Comparison of ENCODE assay signal across 29 cellular contexts in genomic region chr10:86653987-86654386, GRCh38. TPM values are rescaled to one million over a fixed set of nuclear protein-coding genes. Genes with fewer than 3 reads are reported as not detected.
"Had no signal": no experiment of that assay in that cellular context is flagged by ENCODE, and none has a peak within 500 bp of the region (broad histone marks: within the 10 kb centered on the region; RNA-seq: fewer than 3 reads in every experiment).

No MANE protein-coding gene starts in this region.

- H3K36me3 ChIP-seq: Peyer's patch, SJCRH30, WERI-Rb-1 had no signal

- ATAC-seq: activated CD4-positive, CD25-positive, alpha-beta regulatory T cell treated with anti-CD3 and anti-CD28 coated beads, Interleukin-2, amount 50 U/mL, for 24 hours; activated CD8-positive, alpha-beta T cell treated with anti-CD3 and anti-CD28 coated beads for 36 hours; activated T-cell treated with anti-CD3 and anti-CD28 coated beads, Interleukin-2, amount 50 U/mL, for 72 hours had no signal

- H3K4me2 ChIP-seq: KMS-11, SK-N-SH had no signal

- H3K27ac ChIP-seq: KMS-11, Peyer's patch, RWPE1, SJCRH30, WERI-Rb-1 had no signal

- H3K4me3 ChIP-seq: Peyer's patch, SJCRH30 had no signal

- H3K9ac ChIP-seq: KMS-11, SK-N-SH had no signal

- DNase-seq: activated CD4-positive, alpha-beta T cell treated with anti-CD3 and anti-CD28 coated beads for 4 hours; activated CD8-positive, alpha-beta memory T cell treated with anti-CD3 and anti-CD28 coated beads, Interleukin-2, amount 50 U/mL, for 4 hours; activated CD8-positive, alpha-beta T cell treated with anti-CD3 and anti-CD28 coated beads for 36 hours; activated gamma-delta T cell treated with Interleukin-2 at 50 U/mL for 16 hours; activated naive CD4-positive, alpha-beta T cell treated with anti-CD3 and anti-CD28 coated beads, Interleukin-2, amount 10 ng/mL, durations not matched to agents 7 days and 5 days; activated naive CD8-positive, alpha-beta T cell treated with anti-CD3 and anti-CD28 coated beads for 36 hours; activated T-cell treated with anti-CD3 and anti-CD28 coated beads, Interleukin-2, amount 50 U/mL, for 72 hours; central memory CD4-positive, alpha-beta T cell; NCI-H1092; NCI-H1417; NCI-H1694; NCI-H2029; NCI-H2107; NCI-H2171 treated with DMSO at 0.1 percent for 48 hours; NCI-H526 treated with DMSO at 0.1 percent for 48 hours; NCI-H82; NK-92 treated with Interleukin-12 subunit alpha and Interleukin-12 subunit beta, amount 100 ng/mL, for 24 hours; Right ventricle myocardium superior; SJCRH30; WERI-Rb-1 had no signal

- H3K27me3 ChIP-seq: Peyer's patch, SJCRH30 had no signal

- H3K9me3 ChIP-seq: Peyer's patch, SJCRH30, SK-N-SH had no signal

RNA-seq across cellular contexts. Expression of gene OPN4, which starts 0.4 kb away (rescaled TPM):
- total RNA-seq: activated CD8-positive, alpha-beta T cell treated with anti-CD3 and anti-CD28 coated beads for 36 hours; activated naive CD8-positive, alpha-beta T cell treated with anti-CD3 and anti-CD28 coated beads for 36 hours; activated T-cell treated with anti-CD3 and anti-CD28 coated beads, Interleukin-2, amount 50 U/mL, for 72 hours; activated T-helper 2 cell treated with anti-CD3 and anti-CD28 coated beads, Interferon-gamma antibody, Interleukin-2, Interleukin-4, amounts not matched to agents 10 μg/mL and 5 μg/mL and 100 μg/mL, durations not matched to agents 14 hours and 24 hours and 36 hours; MCF 10A; NCI-H460; Peyer's patch; SJCRH30; T-helper 2 cell treated with Interferon-gamma antibody and Interleukin-4, amounts not matched to agents 100 ng/mL and 5 ng/mL, for 36 hours had no signal

RNA-seq across cellular contexts. Expression of gene LDB3, which starts 14.3 kb away (rescaled TPM):
- total RNA-seq: activated T-helper 2 cell treated with anti-CD3 and anti-CD28 coated beads, Interferon-gamma antibody, Interleukin-2, Interleukin-4, amounts not matched to agents 10 μg/mL and 5 μg/mL and 100 μg/mL, durations not matched to agents 14 hours and 24 hours and 36 hours had no signal
